In genomic region chr3:167851749-167852148, GRCh38 we compare ENCODE assay signal across 25 cellular contexts.
"Had no signal": no experiment of that assay in that cellular context is flagged by ENCODE, and none has a peak within 500 bp of the region (broad histone marks: within the 10 kb centered on the region; RNA-seq: fewer than 3 reads in every experiment).

No MANE protein-coding gene starts in this region.

- H3K27ac ChIP-seq: KMS-11 had no signal

- H3K9ac ChIP-seq: KMS-11 had no signal

- ATAC-seq: activated T-helper 17 cell treated with anti-CD3 and anti-CD28 coated beads, Interleukin-2, amount 50 U/mL, for 72 hours; T-cell had no signal

- DNase-seq: activated B cell treated with CpG ODN at 0.5 μM for 24 hours; activated CD4-positive, alpha-beta memory T cell treated with anti-CD3 and anti-CD28 coated beads for 36 hours; activated CD4-positive, alpha-beta T cell treated with anti-CD3 and anti-CD28 coated beads for 1 hour; activated CD4-positive, alpha-beta T cell treated with anti-CD3 and anti-CD28 coated beads, Interleukin-2, amount 10 ng/mL, durations not matched to agents 24 days and 14 days; activated CD8-positive, alpha-beta memory T cell treated with anti-CD3 and anti-CD28 coated beads for 24 hours; activated gamma-delta T cell; activated naive CD4-positive, alpha-beta T cell treated with anti-CD3 and anti-CD28 coated beads for 36 hours; activated T-cell treated with anti-CD3 and anti-CD28 coated beads for 4 hours; activated T-cell treated with anti-CD3 and anti-CD28 coated beads, Interleukin-2, amount 50 U/mL, for 48 hours; amygdala; MV-4-11; NCI-H1092 treated with DMSO at 0.1 percent for 48 hours; NCI-H1417 treated with DMSO at 0.1 percent for 48 hours; NCI-H1694; NCI-H2029; NCI-H2107; NCI-H446; NCI-H748 treated with DMSO at 0.1 percent for 48 hours; SIG-M5; T-cell; T-helper 2 cell; T1000 had no signal

- H3K9me3 ChIP-seq: MG63 had no signal

- H3K27me3 ChIP-seq: MG63 had no signal

- H3K4me3 ChIP-seq: MG63 had no signal

- H3K4me2 ChIP-seq: KMS-11 had no signal

- H3K36me3 ChIP-seq: MG63 had no signal
